In genomic region chr12:121916719-121917118, GRCh38 we compare ENCODE assay signal across 8 cellular contexts. TPM values are rescaled to one million over a fixed set of nuclear protein-coding genes. Genes with fewer than 3 reads are reported as not detected.
DNase-seq lines count a peak whose midpoint lies in the region; ATAC-seq and TF ChIP-seq lines count a peak whose summit lies in the region.

No MANE protein-coding gene starts in this region.

- peaks cover 4 to 30% of the 10 kb centered on the region in 2 donors for H3K36me3 Mint-ChIP-seq in CD4-positive, alpha-beta memory T cell
- 0 out of 2 replicates have a peak, but pooled peaks cover 2% of the 10 kb centered on the region for H3K36me3 Mint-ChIP-seq in WTC11

- POLR2A ChIA-PET in CD4-positive, alpha-beta memory T cell (lab: Charles Lee; ENCODE audit: partially characterized antibody), result no interaction called here
- POLR2A ChIA-PET in WTC11 (lab: Charles Lee), result interaction anchor here (1.0 kb wide), 1 partner anchor 275 kb away, joined by 3 read pairs; no protein-coding TSS in a partner anchor

- no peak for DNase-seq in CD4-positive, alpha-beta memory T cell
- DNase-seq in HFF-Myc (ENCODE audit: extremely low read depth, low read depth) (no peak), WTC11 (ENCODE audit: low spot score) (no peak), kidney epithelial cell (ENCODE audit: low read depth) (no peak), kidney glomerular epithelial cell (lab: John Stamatoyannopoulos, UW) (no peak)
- no peak for DNase-seq in stimulated activated naive CD8-positive, alpha-beta T cell treated with anti-CD3 and anti-CD28 coated beads, Interleukin-15, Interleukin-2, amounts not matched to agents 100 U/mL and 50 U/mL, for 24 hours

- peak; percentile 43 for TF ChIP-seq CTCF in HFF-Myc (IDR thresholded peaks at IDR 0.05; ENCODE audit: low read depth, low read length, missing control alignments)
- no peak for TF ChIP-seq CTCF in WTC11 (IDR thresholded peaks at IDR 0.05)
- peak; percentile 55 for TF ChIP-seq CTCF in kidney epithelial cell (IDR thresholded peaks at IDR 0.05; ENCODE audit: insufficient read depth, low read length, poor library complexity, severe bottlenecking)

- H3K36me3 ChIP-seq in CD4-positive, alpha-beta memory T cell (ENCODE audit: insufficient read depth, low read length), result peaks cover 3% of the 10 kb centered on the region
- H3K36me3 ChIP-seq in kidney epithelial cell (ENCODE audit: control insufficient read depth, insufficient read depth, low read length), result no peaks in the 10 kb centered on the region

- peaks cover 20% of the 10 kb centered on the region for H3K4me1 ChIP-seq in CD4-positive, alpha-beta memory T cell (ENCODE audit: insufficient read depth, low read length)

- H3K27me3 Mint-ChIP-seq in CD4-positive, alpha-beta memory T cell, result no peaks in the 10 kb centered on the region
- no peaks in the 10 kb centered on the region; the same call in 1 of the 2 replicates for H3K27me3 Mint-ChIP-seq in WTC11 (ENCODE audit: low read depth)

- ATAC-seq in WTC11, result no peak
- no peak for ATAC-seq in HG03280 (IDR thresholded peaks at IDR 0.05; ENCODE audit: unreplicated experiment)
- no peak for ATAC-seq in GM21390 (IDR thresholded peaks at IDR 0.05; ENCODE audit: unreplicated experiment)
- no peak for ATAC-seq in stimulated activated naive CD8-positive, alpha-beta T cell treated with anti-CD3 and anti-CD28 coated beads, Interleukin-15, Interleukin-2, amounts not matched to agents 100 U/mL and 50 U/mL, for 24 hours

- peaks cover 8 to 19% (median 17%) of the 10 kb centered on the region in 4 donors for H3K4me1 Mint-ChIP-seq in CD4-positive, alpha-beta memory T cell
- H3K4me1 Mint-ChIP-seq in WTC11, result peaks cover 10% of the 10 kb centered on the region

- H3K4me3 ChIP-seq in CD4-positive, alpha-beta memory T cell (ENCODE audit: low read length in 2 of 2), result no peak overlapping the region
- H3K4me3 ChIP-seq in HFF-Myc (replicated peaks; ENCODE audit: low read depth, low read length), result no peak overlapping the region
- H3K4me3 ChIP-seq in kidney epithelial cell (ENCODE audit: low read depth, low read length), result no peak overlapping the region

- H3K4me3 Mint-ChIP-seq in CD4-positive, alpha-beta memory T cell, result peak overlapping the region in 1 of 8 donors; percentile 15
- H3K4me3 Mint-ChIP-seq in WTC11, result no peak overlapping the region

- H3K27ac Mint-ChIP-seq in CD4-positive, alpha-beta memory T cell, result peak overlapping the region; percentile 91 to 99 (median 97)
- peak overlapping the region; percentile 72; the same call in 1 of the 2 replicates for H3K27ac Mint-ChIP-seq in WTC11

- intact Hi-C loops in CD4-positive, alpha-beta memory T cell (cut with micrococcal nuclease), result loop anchor here (5.0 kb wide), 1 partner anchor 106 kb away; the partner anchor contains the start of gene BCL7A

- CTCF ChIA-PET in CD4-positive, alpha-beta memory T cell (lab: Charles Lee; ENCODE audit: partially characterized antibody), result interaction anchor here (0.8 to 3.0 kb wide), 5 partner anchors 10 to 207 kb away, joined by 3 to 17 read pairs (median 3); partner anchors contain the start of gene PSMD9
- CTCF ChIA-PET in WTC11 (lab: Charles Lee), result interaction anchor here (0.8 to 1.1 kb wide), 7 partner anchors 16 to 172 kb away, joined by 3 to 4 read pairs (median 3); no protein-coding TSS in a partner anchor

- H3K27ac ChIP-seq in CD4-positive, alpha-beta memory T cell (ENCODE audit: low read depth, low read length), result no peak overlapping the region

- H3K9me3 ChIP-seq in CD4-positive, alpha-beta memory T cell (ENCODE audit: control insufficient read depth in 1 of 2, low read length in 2 of 2), result no peaks in the 10 kb centered on the region

- H3K9me3 Mint-ChIP-seq in CD4-positive, alpha-beta memory T cell, result no peaks in the 10 kb centered on the region
- H3K9me3 Mint-ChIP-seq in WTC11, result no peaks in the 10 kb centered on the region

- H3K27me3 ChIP-seq in CD4-positive, alpha-beta memory T cell (ENCODE audit: insufficient read depth, low read length), result no peaks in the 10 kb centered on the region
- no peaks in the 10 kb centered on the region for H3K27me3 ChIP-seq in kidney epithelial cell (ENCODE audit: control insufficient read depth, insufficient read depth, low read length)

TF ChIP-seq in WTC11, 78 proteins besides CTCF, POLR2A, EP300 and RAD21 (continues in another document):
- TF ChIP-seq ZNF263 (CRISPR knock-in tag; IDR thresholded peaks at IDR 0.05; ENCODE audit: low read depth) (no peak), ATF2 (CRISPR knock-in tag; IDR thresholded peaks at IDR 0.05; ENCODE audit: borderline replicate concordance, low read depth) (no peak), ZSCAN18 (CRISPR knock-in tag; IDR thresholded peaks at IDR 0.05) (no peak), SP1 (CRISPR knock-in tag; conservative IDR thresholded peaks at IDR 0.05) (no peak), NFATC4 (CRISPR knock-in tag; IDR thresholded peaks at IDR 0.05) (no peak), KAT7 (CRISPR knock-in tag; IDR thresholded peaks at IDR 0.05; ENCODE audit: borderline replicate concordance) (no peak), MXD4 (CRISPR knock-in tag; IDR thresholded peaks at IDR 0.05; ENCODE audit: borderline replicate concordance) (no peak), ZNF425 (CRISPR knock-in tag; conservative IDR thresholded peaks at IDR 0.05) (no peak), ZNF396 (CRISPR knock-in tag; IDR thresholded peaks at IDR 0.05; ENCODE audit: borderline replicate concordance) (no peak), ELF4 (CRISPR knock-in tag; IDR thresholded peaks at IDR 0.05; ENCODE audit: low read depth) (no peak), HMGXB4 (CRISPR knock-in tag; IDR thresholded peaks at IDR 0.05) (no peak), NR1H2 (CRISPR knock-in tag; IDR thresholded peaks at IDR 0.05) (no peak), CBFB (CRISPR knock-in tag; IDR thresholded peaks at IDR 0.05; ENCODE audit: low read depth) (no peak), ZNF671 (CRISPR knock-in tag; IDR thresholded peaks at IDR 0.05) (no peak)

RNA-seq across cellular contexts. Expression of gene CFAP251, which starts 1.7 kb away (rescaled TPM):
- total RNA-seq in CD4-positive, alpha-beta memory T cell, result under 1 TPM; 0.23 to 0.44 TPM
- polyA plus RNA-seq in CD4-positive, alpha-beta memory T cell, result under 1 TPM in 1 of 2 donors, not detected in 1; 0.21 TPM
- total RNA-seq in WTC11 (2021), result 2.9 to 3.1 TPM (median 3.0 TPM) in 3 replicates
- 3.3 and 3.7 TPM in 2 replicates for total RNA-seq in kidney epithelial cell

RNA-seq across cellular contexts. Expression of gene PSMD9, which starts 28.1 kb away (rescaled TPM):
- total RNA-seq in CD4-positive, alpha-beta memory T cell, result 10 to 100 TPM; 41.4 to 42.7 TPM
- 100 to 1,000 TPM in 1 of 2 donors, 10 to 100 TPM in 1; 93.2 to 111 TPM for polyA plus RNA-seq in CD4-positive, alpha-beta memory T cell
- 35.3 to 36.4 TPM (median 36.2 TPM) in 3 replicates for total RNA-seq in WTC11 (2021)
- total RNA-seq in kidney epithelial cell, result 132 and 151 TPM in 2 replicates

RNA-seq across cellular contexts. Expression of gene HPD, which starts 58.1 kb away (rescaled TPM):
- not detected for total RNA-seq in CD4-positive, alpha-beta memory T cell
- polyA plus RNA-seq in CD4-positive, alpha-beta memory T cell, result not detected
- 0.39 to 0.48 TPM (median 0.44 TPM) in 3 replicates for total RNA-seq in WTC11 (2021)
- total RNA-seq in kidney epithelial cell, result 0.33 TPM in 1 of 2 replicates, not detected in the other
